ENCODE assay signal across 9 cellular contexts in the genomic region with DNA sequence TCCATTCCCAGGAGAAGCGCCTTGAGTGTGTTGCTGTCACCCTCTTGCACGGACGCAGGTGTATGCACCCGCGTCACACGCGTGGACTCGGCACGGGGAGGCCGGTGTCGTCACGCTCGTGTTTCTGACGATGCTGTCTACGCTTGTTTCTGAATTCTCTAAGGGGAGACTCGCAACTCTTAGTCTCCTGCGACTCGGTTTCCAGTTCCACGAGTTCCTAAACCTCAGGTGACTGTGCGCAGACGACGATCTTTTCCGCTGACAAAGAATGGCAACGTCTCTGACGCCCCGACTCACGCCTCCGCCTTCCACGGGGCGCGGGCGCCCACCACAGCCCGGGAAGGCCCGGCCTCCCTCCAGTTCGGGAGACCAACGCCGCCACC. TPM values are rescaled to one million over a fixed set of nuclear protein-coding genes. Genes with fewer than 3 reads are reported as not detected.
DNase-seq lines count a peak whose midpoint lies in the region; ATAC-seq, FAIRE-seq and TF ChIP-seq lines count a peak whose summit lies in the region.
"Had no signal": no experiment of that assay in that cellular context is flagged by ENCODE, and none has a peak within 500 bp of the region (broad histone marks: within the 10 kb centered on the region; RNA-seq: fewer than 3 reads in every experiment).

No MANE protein-coding gene starts in this region.

- no peak for FAIRE-seq in D721Med (lab: Jason Lieb, UNC)

- no peaks in the 10 kb centered on the region for H3K9me3 ChIP-seq in skeletal muscle tissue (ENCODE audit: control insufficient read depth in 3 of 3, low read length in 3 of 3)

- TF ChIP-seq CTCF in D721Med (IDR thresholded peaks at IDR 0.05; ENCODE audit: insufficient read depth, missing control alignments): no peak

- peaks cover 37 to 46% (median 38%) of the 10 kb centered on the region in 3 donors for H3K4me1 ChIP-seq in skeletal muscle tissue (ENCODE audit: control insufficient read depth in 3 of 3, insufficient read depth in 3 of 3, low read length in 3 of 3)

- H3K4me3 ChIP-seq in iPS-11a (ENCODE audit: low read depth, low read length) (peak overlapping the region; percentile 93), skeletal muscle tissue (ENCODE audit: low read length in 3 of 3) (peak overlapping the region; percentile 91 to 99 (median 99))

- peak; percentile 1 for ATAC-seq in GM18870 (IDR thresholded peaks at IDR 0.05; ENCODE audit: unreplicated experiment)

- H3K27ac ChIP-seq in angular gyrus (ENCODE audit: low read depth, low read length) (peak overlapping the region; percentile 38), skeletal muscle tissue (ENCODE audit: low read depth, low read length) (peak overlapping the region; percentile 99)

- peaks cover 10 to 20% (median 18%) of the 10 kb centered on the region in 3 donors for H3K36me3 ChIP-seq in skeletal muscle tissue (ENCODE audit: control insufficient read depth in 3 of 3, insufficient read depth in 3 of 3, low read length in 3 of 3)

- H3K27me3 ChIP-seq in skeletal muscle tissue (ENCODE audit: control insufficient read depth in 3 of 3, insufficient read depth in 3 of 3, low read length in 3 of 3): no peaks in the 10 kb centered on the region

- peak overlapping the region; percentile 83 to 91 (median 91) for H3K9ac ChIP-seq in skeletal muscle tissue (ENCODE audit: low read depth in 1 of 3, low read length in 3 of 3)

- DNase-seq in HT-29 (ENCODE audit: low spot score): peak; percentile 36
- no peak for DNase-seq in D721Med (ENCODE audit: insufficient read length, low spot score)
- DNase-seq in UCSD-AML1 (lab: John Stamatoyannopoulos, UW; ENCODE audit: unreplicated experiment): no peak
- DNase-seq in putamen (ENCODE audit: low spot score): no peak

RNA-seq across cellular contexts. Expression of a gene that starts 0.6 kb away (rescaled TPM):
- total RNA-seq in HT-29 (2014; rRNA removed; shearing (Covaris generic)): 66.9 and 70.7 TPM in 2 replicates
- total RNA-seq in skeletal muscle tissue: 31.8 TPM

RNA-seq across cellular contexts. Expression of a gene that starts 7.8 kb away (rescaled TPM):
- 7.2 and 7.7 TPM in 2 replicates for total RNA-seq in HT-29 (2014; rRNA removed; shearing (Covaris generic))
- total RNA-seq in skeletal muscle tissue: 12.5 TPM

RNA-seq across cellular contexts. Expression of a gene that starts 22.7 kb away (rescaled TPM):
- total RNA-seq in HT-29 (2014; rRNA removed; shearing (Covaris generic)): not detected in 2 replicates
- total RNA-seq in skeletal muscle tissue: not detected
- total RNA-seq: activated CD8-positive, alpha-beta memory T cell treated with anti-CD3 and anti-CD28 coated beads for 36 hours had no signal
